In the genomic region with DNA sequence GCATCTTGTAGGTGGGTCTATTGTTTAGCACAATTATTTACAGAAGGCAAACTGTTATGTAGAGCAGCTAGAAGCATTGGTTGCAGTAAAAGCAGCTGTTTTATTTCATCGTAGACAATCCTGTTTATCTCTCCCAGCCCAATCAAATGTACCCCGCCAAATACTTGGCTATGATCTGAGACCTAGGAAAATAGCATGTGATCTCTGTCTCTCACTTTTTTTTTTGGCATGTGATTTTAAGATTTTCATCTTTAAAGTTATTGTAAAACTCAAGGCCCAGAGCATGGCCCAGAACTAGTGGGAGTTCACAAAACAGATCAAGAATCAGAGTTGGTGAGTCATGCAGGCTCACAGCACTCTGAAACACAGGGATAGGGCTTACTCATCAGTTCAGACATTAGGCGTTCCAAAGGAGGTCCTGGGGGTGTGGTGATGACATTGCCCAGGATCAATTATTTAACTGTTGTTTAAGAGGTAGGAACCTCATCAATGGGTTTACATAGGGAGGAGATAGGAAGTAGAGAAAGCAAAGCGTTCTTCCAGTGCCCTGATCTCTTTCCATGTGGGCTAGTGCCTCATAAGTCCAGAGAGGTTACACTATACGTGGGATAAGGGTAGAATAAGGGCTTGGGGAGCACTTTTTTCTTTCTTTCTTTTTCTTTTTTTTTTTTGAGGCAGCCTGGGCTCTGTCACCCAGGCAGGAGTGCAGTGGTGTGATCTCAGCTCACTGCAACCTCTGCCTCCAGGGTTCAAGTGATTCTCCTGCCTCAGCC, we compare ENCODE assay signal across 1 cellular context.
TF ChIP-seq lines count a peak whose summit lies in the region.

No MANE protein-coding gene starts in this region.

TF ChIP-seq in H1, 55 proteins besides CTCF, POLR2A, EP300 and RAD21 (continued from another document):
- TF ChIP-seq, protein P1, sequence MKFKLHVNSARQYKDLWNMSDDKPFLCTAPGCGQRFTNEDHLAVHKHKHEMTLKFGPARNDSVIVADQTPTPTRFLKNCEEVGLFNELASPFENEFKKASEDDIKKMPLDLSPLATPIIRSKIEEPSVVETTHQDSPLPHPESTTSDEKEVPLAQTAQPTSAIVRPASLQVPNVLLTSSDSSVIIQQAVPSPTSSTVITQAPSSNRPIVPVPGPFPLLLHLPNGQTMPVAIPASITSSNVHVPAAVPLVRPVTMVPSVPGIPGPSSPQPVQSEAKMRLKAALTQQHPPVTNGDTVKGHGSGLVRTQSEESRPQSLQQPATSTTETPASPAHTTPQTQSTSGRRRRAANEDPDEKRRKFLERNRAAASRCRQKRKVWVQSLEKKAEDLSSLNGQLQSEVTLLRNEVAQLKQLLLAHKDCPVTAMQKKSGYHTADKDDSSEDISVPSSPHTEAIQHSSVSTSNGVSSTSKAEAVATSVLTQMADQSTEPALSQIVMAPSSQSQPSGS (IDR thresholded peaks at IDR 0.05; ENCODE audit: low read length), result no peak
- TF ChIP-seq JUN (IDR thresholded peaks at IDR 0.05; ENCODE audit: low read depth, low read length) (no peak), TAF1 (IDR thresholded peaks at IDR 0.05; ENCODE audit: low read depth, low read length) (no peak), SIX5 (IDR thresholded peaks at IDR 0.05; ENCODE audit: low read depth, low read length) (no peak)
